ENCODE assay signal across 1 cellular context in the genomic region with DNA sequence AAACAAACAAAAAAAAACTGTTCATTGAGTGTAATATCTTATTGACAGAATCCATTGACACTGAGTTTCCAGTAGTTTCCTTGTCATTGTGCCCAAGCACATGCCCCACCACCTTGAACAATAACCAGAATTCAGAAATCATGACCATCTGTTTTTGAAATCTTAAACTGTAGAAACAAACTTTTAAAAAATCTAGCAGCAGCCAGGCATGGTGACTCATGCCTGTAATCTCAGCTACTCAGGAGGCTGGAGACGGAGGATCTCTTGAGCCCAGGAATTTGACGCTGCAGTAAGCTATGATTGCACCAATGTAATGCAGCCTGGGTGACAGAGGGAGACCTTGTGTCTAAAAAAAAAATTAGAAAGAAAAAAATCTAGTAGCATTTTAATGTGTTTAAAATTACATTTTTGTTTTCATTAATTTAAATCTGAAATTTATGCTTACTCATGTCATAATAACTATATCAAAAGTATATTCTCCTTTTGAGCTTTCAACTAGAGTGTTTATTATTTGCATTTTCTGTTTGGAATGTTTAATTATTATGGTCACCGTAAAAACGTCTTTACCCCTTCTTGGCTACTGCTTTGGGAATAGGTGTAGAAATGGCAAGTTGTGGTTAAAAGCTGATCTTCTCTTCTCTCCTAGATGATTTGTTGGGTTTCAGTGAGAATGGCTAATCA.
TF ChIP-seq lines count a peak whose summit lies in the region.

No MANE protein-coding gene starts in this region.

TF ChIP-seq in K562, 482 proteins besides CTCF, POLR2A, EP300 and RAD21 (continued from another document):
- TF ChIP-seq, protein P1, sequence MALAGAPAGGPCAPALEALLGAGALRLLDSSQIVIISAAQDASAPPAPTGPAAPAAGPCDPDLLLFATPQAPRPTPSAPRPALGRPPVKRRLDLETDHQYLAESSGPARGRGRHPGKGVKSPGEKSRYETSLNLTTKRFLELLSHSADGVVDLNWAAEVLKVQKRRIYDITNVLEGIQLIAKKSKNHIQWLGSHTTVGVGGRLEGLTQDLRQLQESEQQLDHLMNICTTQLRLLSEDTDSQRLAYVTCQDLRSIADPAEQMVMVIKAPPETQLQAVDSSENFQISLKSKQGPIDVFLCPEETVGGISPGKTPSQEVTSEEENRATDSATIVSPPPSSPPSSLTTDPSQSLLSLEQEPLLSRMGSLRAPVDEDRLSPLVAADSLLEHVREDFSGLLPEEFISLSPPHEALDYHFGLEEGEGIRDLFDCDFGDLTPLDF (CRISPR knock-in tag; IDR thresholded peaks at IDR 0.05): no peak
- TF ChIP-seq NFE2 (IDR thresholded peaks at IDR 0.05; ENCODE audit: low read depth) (peak; percentile 2; the same call in 1 of the 2 replicates), SMARCC2 (IDR thresholded peaks at IDR 0.05; ENCODE audit: low read depth) (peak; percentile 78), SAFB2 (IDR thresholded peaks at IDR 0.05; ENCODE audit: borderline replicate concordance, low read depth, low read length, severe bottlenecking) (no peak), CBFA2T3 (IDR thresholded peaks at IDR 0.05) (peak; percentile 88), U2AF2 (optimal IDR thresholded peaks at IDR 0.05; ENCODE audit: low read depth, low read length) (no peak), HMG20B (CRISPR knock-in tag; IDR thresholded peaks at IDR 0.05) (no peak), ZNF253 (CRISPR knock-in tag; conservative IDR thresholded peaks at IDR 0.05) (no peak), HDAC2 (IDR thresholded peaks at IDR 0.05) (peak; percentile 73; the same call in 1 of the 2 replicates), PML (IDR thresholded peaks at IDR 0.05; ENCODE audit: low read length) (peak; percentile 48; the same call in 1 of the 2 replicates), DACH1 (IDR thresholded peaks at IDR 0.05; ENCODE audit: partially characterized antibody) (no peak), FOXM1 (IDR thresholded peaks at IDR 0.05; ENCODE audit: low read depth) (peak; percentile 62; the same call in 1 of the 2 replicates), FOXM1 (CRISPR knock-in tag; IDR thresholded peaks at IDR 0.05; ENCODE audit: low read depth) (no peak), GTF2E2 (tag; IDR thresholded peaks at IDR 0.05) (no peak), ADNP (tag; IDR thresholded peaks at IDR 0.05) (0 out of 2 replicates have a peak, but pooled peaks have one; percentile 35), POLR2H (tag; IDR thresholded peaks at IDR 0.05; ENCODE audit: low read depth) (no peak), ESRRA (IDR thresholded peaks at IDR 0.05; ENCODE audit: borderline replicate concordance, low read depth) (no peak), ZNF445 (CRISPR knock-in tag; IDR thresholded peaks at IDR 0.05; ENCODE audit: low read depth) (no peak), TCF3 (CRISPR knock-in tag; IDR thresholded peaks at IDR 0.05) (peak; percentile 56), KDM1A (IDR thresholded peaks at IDR 0.05) (peak; percentile 97), FOXJ3 (CRISPR knock-in tag; IDR thresholded peaks at IDR 0.05) (no peak), MTA2 (IDR thresholded peaks at IDR 0.05; ENCODE audit: low read depth) (peak; percentile 52; the same call in 1 of the 2 replicates), TEAD2 (tag; IDR thresholded peaks at IDR 0.05) (0 out of 2 replicates have a peak, but pooled peaks have one; percentile 11), JUN (IDR thresholded peaks at IDR 0.05; ENCODE audit: borderline replicate concordance, low read depth, low read length) (peak; percentile 79; the same call in 1 of the 2 replicates), JUN (CRISPR knock-in tag; IDR thresholded peaks at IDR 0.05; ENCODE audit: borderline replicate concordance) (no peak), RCOR1 (IDR thresholded peaks at IDR 0.05; ENCODE audit: borderline replicate concordance in 1 of 2, low read depth in 2 of 2, low read length in 2 of 2) (peak; percentile 32 to 91; a peak in 2 of 4 replicates), ZNF77 (CRISPR knock-in tag; IDR thresholded peaks at IDR 0.05) (no peak), KAT8 (IDR thresholded peaks at IDR 0.05; ENCODE audit: low read depth) (no peak), ZNF134 (CRISPR knock-in tag; conservative IDR thresholded peaks at IDR 0.05) (no peak), L3MBTL2 (IDR thresholded peaks at IDR 0.05) (no peak), SNRNP70 (optimal IDR thresholded peaks at IDR 0.05; ENCODE audit: low read depth, low read length) (no peak), TRIM24 (IDR thresholded peaks at IDR 0.05) (peak; percentile 36 to 42; a peak in 1 of 4 replicates), PTTG1 (tag; IDR thresholded peaks at IDR 0.05; ENCODE audit: low read depth) (no peak), KLF6 (CRISPR knock-in tag; IDR thresholded peaks at IDR 0.05; ENCODE audit: borderline replicate concordance) (no peak), GATAD2A (IDR thresholded peaks at IDR 0.05) (no peak), FOSL1 (tag; conservative IDR thresholded peaks at IDR 0.05) (peak; percentile 89), ZNF717 (CRISPR knock-in tag; IDR thresholded peaks at IDR 0.05) (no peak), ZNF174 (CRISPR knock-in tag; IDR thresholded peaks at IDR 0.05) (no peak), ELF2 (CRISPR knock-in tag; IDR thresholded peaks at IDR 0.05) (no peak), RFX1 (IDR thresholded peaks at IDR 0.05) (no peak)
- TF ChIP-seq, protein P2, sequence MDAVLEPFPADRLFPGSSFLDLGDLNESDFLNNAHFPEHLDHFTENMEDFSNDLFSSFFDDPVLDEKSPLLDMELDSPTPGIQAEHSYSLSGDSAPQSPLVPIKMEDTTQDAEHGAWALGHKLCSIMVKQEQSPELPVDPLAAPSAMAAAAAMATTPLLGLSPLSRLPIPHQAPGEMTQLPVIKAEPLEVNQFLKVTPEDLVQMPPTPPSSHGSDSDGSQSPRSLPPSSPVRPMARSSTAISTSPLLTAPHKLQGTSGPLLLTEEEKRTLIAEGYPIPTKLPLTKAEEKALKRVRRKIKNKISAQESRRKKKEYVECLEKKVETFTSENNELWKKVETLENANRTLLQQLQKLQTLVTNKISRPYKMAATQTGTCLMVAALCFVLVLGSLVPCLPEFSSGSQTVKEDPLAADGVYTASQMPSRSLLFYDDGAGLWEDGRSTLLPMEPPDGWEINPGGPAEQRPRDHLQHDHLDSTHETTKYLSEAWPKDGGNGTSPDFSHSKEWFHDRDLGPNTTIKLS (IDR thresholded peaks at IDR 0.05; ENCODE audit: borderline replicate concordance, low read depth): no peak
- TF ChIP-seq, protein P3, sequence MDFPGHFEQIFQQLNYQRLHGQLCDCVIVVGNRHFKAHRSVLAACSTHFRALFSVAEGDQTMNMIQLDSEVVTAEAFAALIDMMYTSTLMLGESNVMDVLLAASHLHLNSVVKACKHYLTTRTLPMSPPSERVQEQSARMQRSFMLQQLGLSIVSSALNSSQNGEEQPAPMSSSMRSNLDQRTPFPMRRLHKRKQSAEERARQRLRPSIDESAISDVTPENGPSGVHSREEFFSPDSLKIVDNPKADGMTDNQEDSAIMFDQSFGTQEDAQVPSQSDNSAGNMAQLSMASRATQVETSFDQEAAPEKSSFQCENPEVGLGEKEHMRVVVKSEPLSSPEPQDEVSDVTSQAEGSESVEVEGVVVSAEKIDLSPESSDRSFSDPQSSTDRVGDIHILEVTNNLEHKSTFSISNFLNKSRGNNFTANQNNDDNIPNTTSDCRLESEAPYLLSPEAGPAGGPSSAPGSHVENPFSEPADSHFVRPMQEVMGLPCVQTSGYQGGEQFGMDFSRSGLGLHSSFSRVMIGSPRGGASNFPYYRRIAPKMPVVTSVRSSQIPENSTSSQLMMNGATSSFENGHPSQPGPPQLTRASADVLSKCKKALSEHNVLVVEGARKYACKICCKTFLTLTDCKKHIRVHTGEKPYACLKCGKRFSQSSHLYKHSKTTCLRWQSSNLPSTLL (IDR thresholded peaks at IDR 0.05): no peak
- TF ChIP-seq, protein P4, sequence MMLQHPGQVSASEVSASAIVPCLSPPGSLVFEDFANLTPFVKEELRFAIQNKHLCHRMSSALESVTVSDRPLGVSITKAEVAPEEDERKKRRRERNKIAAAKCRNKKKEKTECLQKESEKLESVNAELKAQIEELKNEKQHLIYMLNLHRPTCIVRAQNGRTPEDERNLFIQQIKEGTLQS (IDR thresholded peaks at IDR 0.05): peak; percentile 92
- TF ChIP-seq, protein P4 (CRISPR knock-in tag; conservative IDR thresholded peaks at IDR 0.05): no peak
- TF ChIP-seq, protein P5, sequence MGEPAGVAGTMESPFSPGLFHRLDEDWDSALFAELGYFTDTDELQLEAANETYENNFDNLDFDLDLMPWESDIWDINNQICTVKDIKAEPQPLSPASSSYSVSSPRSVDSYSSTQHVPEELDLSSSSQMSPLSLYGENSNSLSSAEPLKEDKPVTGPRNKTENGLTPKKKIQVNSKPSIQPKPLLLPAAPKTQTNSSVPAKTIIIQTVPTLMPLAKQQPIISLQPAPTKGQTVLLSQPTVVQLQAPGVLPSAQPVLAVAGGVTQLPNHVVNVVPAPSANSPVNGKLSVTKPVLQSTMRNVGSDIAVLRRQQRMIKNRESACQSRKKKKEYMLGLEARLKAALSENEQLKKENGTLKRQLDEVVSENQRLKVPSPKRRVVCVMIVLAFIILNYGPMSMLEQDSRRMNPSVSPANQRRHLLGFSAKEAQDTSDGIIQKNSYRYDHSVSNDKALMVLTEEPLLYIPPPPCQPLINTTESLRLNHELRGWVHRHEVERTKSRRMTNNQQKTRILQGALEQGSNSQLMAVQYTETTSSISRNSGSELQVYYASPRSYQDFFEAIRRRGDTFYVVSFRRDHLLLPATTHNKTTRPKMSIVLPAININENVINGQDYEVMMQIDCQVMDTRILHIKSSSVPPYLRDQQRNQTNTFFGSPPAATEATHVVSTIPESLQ (CRISPR knock-in tag; IDR thresholded peaks at IDR 0.05): no peak
- TF ChIP-seq, protein P6, sequence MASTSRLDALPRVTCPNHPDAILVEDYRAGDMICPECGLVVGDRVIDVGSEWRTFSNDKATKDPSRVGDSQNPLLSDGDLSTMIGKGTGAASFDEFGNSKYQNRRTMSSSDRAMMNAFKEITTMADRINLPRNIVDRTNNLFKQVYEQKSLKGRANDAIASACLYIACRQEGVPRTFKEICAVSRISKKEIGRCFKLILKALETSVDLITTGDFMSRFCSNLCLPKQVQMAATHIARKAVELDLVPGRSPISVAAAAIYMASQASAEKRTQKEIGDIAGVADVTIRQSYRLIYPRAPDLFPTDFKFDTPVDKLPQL (IDR thresholded peaks at IDR 0.05; ENCODE audit: extremely low read depth, insufficient read length): no peak
- TF ChIP-seq, protein P7, sequence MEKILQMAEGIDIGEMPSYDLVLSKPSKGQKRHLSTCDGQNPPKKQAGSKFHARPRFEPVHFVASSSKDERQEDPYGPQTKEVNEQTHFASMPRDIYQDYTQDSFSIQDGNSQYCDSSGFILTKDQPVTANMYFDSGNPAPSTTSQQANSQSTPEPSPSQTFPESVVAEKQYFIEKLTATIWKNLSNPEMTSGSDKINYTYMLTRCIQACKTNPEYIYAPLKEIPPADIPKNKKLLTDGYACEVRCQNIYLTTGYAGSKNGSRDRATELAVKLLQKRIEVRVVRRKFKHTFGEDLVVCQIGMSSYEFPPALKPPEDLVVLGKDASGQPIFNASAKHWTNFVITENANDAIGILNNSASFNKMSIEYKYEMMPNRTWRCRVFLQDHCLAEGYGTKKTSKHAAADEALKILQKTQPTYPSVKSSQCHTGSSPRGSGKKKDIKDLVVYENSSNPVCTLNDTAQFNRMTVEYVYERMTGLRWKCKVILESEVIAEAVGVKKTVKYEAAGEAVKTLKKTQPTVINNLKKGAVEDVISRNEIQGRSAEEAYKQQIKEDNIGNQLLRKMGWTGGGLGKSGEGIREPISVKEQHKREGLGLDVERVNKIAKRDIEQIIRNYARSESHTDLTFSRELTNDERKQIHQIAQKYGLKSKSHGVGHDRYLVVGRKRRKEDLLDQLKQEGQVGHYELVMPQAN (IDR thresholded peaks at IDR 0.05; ENCODE audit: borderline replicate concordance): no peak
- TF ChIP-seq, protein P8, sequence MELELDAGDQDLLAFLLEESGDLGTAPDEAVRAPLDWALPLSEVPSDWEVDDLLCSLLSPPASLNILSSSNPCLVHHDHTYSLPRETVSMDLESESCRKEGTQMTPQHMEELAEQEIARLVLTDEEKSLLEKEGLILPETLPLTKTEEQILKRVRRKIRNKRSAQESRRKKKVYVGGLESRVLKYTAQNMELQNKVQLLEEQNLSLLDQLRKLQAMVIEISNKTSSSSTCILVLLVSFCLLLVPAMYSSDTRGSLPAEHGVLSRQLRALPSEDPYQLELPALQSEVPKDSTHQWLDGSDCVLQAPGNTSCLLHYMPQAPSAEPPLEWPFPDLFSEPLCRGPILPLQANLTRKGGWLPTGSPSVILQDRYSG (tag; conservative IDR thresholded peaks at IDR 0.05; ENCODE audit: low read depth): no peak
- TF ChIP-seq, protein P9, sequence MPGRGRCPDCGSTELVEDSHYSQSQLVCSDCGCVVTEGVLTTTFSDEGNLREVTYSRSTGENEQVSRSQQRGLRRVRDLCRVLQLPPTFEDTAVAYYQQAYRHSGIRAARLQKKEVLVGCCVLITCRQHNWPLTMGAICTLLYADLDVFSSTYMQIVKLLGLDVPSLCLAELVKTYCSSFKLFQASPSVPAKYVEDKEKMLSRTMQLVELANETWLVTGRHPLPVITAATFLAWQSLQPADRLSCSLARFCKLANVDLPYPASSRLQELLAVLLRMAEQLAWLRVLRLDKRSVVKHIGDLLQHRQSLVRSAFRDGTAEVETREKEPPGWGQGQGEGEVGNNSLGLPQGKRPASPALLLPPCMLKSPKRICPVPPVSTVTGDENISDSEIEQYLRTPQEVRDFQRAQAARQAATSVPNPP (IDR thresholded peaks at IDR 0.05; ENCODE audit: borderline replicate concordance, insufficient read depth, insufficient read length): no peak
